ENCODE assay signal across 1 cellular context in the genomic region with DNA sequence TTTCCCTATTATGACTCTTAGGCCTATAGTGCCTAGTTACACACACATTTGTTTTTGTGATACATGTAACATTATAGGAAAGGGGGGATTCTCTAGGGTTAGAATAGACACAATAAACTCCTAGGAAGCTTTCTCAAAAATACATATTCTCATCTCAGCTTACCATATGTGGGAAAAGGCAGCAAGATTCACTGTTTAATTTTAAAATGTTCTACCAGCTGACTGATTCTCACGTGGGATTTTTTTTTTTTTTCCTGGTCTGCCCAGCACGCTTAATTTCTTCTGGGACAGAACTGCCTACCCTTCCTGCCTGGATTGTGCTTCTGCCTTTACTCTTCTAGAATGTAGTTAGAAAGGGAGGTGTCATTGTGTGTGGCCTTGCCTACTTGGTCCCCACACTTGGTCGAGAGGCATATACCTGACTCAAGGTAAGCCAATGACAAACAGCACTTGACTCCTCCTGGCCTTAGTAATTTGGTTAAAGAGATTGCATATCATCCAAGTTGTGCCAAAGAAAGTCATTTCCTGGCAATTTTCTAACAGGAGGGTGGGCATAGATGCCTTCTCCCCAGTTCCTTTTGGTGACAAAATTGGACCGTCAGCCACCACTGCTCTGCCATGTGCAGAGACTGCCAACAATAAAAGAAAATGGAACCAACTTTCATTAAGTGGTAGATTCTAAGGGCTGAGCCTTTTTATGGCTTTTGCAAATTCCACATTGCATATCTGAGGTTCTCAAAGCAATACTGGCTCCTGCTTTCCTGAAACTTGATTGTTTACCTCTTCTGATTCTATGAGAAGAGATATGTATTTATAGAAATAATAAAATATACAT.
TF ChIP-seq lines count a peak whose summit lies in the region.

No MANE protein-coding gene starts in this region.

TF ChIP-seq in HepG2, 621 proteins besides CTCF, POLR2A, EP300 and RAD21:
- TF ChIP-seq, protein P1, sequence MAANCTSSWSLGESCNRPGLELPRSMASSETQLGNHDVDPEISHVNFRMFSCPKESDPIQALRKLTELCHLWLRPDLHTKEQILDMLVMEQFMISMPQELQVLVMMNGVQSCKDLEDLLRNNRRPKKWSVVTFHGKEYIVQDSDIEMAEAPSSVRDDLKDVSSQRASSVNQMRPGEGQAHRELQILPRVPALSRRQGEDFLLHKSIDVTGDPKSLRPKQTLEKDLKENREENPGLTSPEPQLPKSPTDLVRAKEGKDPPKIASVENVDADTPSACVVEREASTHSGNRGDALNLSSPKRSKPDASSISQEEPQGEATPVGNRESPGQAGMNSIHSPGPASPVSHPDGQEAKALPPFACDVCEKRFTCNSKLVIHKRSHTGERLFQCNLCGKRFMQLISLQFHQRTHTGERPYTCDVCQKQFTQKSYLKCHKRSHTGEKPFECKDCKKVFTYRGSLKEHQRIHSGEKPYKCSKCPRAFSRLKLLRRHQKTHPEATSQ (CRISPR knock-in tag; IDR thresholded peaks at IDR 0.05; ENCODE audit: borderline replicate concordance) = no peak
- TF ChIP-seq CREM (IDR thresholded peaks at IDR 0.05) (no peak), CREM (CRISPR knock-in tag; IDR thresholded peaks at IDR 0.05) (no peak), MED8 (CRISPR knock-in tag; IDR thresholded peaks at IDR 0.05; ENCODE audit: insufficient replicate concordance) (no peak), GATAD1 (CRISPR knock-in tag; IDR thresholded peaks at IDR 0.05) (no peak), NFKB2 (CRISPR knock-in tag; IDR thresholded peaks at IDR 0.05; ENCODE audit: borderline replicate concordance) (no peak)
- TF ChIP-seq, protein P2, sequence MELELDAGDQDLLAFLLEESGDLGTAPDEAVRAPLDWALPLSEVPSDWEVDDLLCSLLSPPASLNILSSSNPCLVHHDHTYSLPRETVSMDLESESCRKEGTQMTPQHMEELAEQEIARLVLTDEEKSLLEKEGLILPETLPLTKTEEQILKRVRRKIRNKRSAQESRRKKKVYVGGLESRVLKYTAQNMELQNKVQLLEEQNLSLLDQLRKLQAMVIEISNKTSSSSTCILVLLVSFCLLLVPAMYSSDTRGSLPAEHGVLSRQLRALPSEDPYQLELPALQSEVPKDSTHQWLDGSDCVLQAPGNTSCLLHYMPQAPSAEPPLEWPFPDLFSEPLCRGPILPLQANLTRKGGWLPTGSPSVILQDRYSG (CRISPR knock-in tag; IDR thresholded peaks at IDR 0.05) = no peak
